Comparison of ENCODE assay signal across 8 cellular contexts in the genomic region with DNA sequence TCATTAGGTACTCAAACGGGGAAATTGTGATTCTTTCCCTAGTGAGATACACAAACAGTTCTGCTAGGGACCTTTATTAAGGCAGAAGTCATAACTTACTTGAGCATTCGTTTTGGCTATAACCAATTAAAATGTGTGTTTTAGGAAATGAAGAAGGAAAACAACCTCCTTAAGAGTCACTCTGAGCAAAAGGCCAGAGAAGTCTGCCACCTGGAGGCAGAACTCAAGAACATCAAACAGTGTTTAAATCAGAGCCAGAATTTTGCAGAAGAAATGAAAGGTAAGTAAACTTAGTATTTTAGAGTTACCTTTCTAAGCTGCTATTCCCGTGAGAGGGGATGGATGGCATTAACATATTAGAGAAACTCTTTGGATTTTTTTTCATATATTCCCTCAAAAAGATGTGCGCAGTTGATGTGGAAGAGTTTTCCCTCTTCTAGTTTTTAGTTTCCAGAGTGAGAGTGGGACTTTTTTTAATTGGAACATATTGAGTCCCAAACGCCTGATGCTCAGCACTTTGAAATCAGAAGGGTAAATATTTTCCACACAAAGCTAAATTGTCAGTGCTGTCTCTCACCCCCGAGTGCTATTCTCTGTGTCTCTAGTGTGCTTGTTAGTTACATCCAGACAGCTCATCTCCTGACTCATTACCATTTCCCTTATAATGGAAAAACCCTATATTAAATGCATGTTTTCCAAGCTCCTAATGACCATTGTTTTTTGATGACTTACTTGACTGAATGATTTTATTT. TPM values are rescaled to one million over a fixed set of nuclear protein-coding genes. Genes with fewer than 3 reads are reported as not detected.
DNase-seq lines count a peak whose midpoint lies in the region; ATAC-seq and TF ChIP-seq lines count a peak whose summit lies in the region.

No MANE protein-coding gene starts in this region.

- intact Hi-C loops in Panc1 (cut with micrococcal nuclease; ENCODE audit: unreplicated experiment), result no loop called here
- intact Hi-C loops in mucosa of descending colon (cut with DNase I, micrococcal nuclease), result loop anchor here in 1 of 2 donors (10.0 kb wide), 1 partner anchor 887 kb away; no protein-coding TSS in a partner anchor

- H3K27me3 ChIP-seq in Panc1 (ENCODE audit: control insufficient read depth, insufficient read depth, low read length), result no peaks in the 10 kb centered on the region

- no peak overlapping the region for H3K27ac ChIP-seq in Panc1 (ENCODE audit: low read length)

- peak; percentile 29 for DNase-seq in AG09319 (ENCODE audit: extremely low read depth, low read depth)
- peak; percentile 73 for DNase-seq in ELR (ENCODE audit: low read depth)
- DNase-seq in Panc1 (ENCODE audit: low read depth, low spot score), result no peak
- DNase-seq in cerebellum (ENCODE audit: low spot score), result peak; percentile 32
- peak in 1 of 3 donors; percentile 25 for DNase-seq in mucosa of descending colon
- no peak for DNase-seq in activated CD4-positive, CD25-positive, alpha-beta regulatory T cell treated with anti-CD3 and anti-CD28 coated beads, Interleukin-2, amount 50 U/mL, for 72 hours
- no peak for DNase-seq in NK-92 (lab: John Stamatoyannopoulos, UW; ENCODE audit: unreplicated experiment)

- H3K36me3 ChIP-seq in Panc1 (ENCODE audit: control insufficient read depth, insufficient read depth, low read length) (peaks cover 86% of the 10 kb centered on the region), mucosa of descending colon (ENCODE audit: low read depth) (no peaks in the 10 kb centered on the region)

- ATAC-seq in HG02870 (IDR thresholded peaks at IDR 0.05; ENCODE audit: unreplicated experiment) (peak; percentile 58), Panc1 (peak; percentile 76; the same call in 1 of the 2 replicates), mucosa of descending colon (peak; percentile 45)

- no peaks in the 10 kb centered on the region for H3K4me1 ChIP-seq in Panc1 (ENCODE audit: control insufficient read depth, insufficient read depth, low read length)
- H3K4me1 ChIP-seq in mucosa of descending colon (ENCODE audit: low read depth), result no peaks in the 10 kb centered on the region

- CTCF ChIA-PET in Panc1 (lab: Charles Lee), result no interaction called here

- in situ Hi-C loops in Panc1 (cut with HindIII; ENCODE audit: low pct_unique_long_range_greater_than_20kb, low sequenced_read_pairs), result no loop called here

- POLR2A ChIA-PET in Panc1 (lab: Charles Lee), result no interaction called here

- H3K4me3 ChIP-seq in Panc1 (ENCODE audit: low read depth in 2 of 2, low read length in 2 of 2), result no peak overlapping the region
- H3K4me3 ChIP-seq in mucosa of descending colon, result no peak overlapping the region

- H3K9me3 ChIP-seq in Panc1 (ENCODE audit: control insufficient read depth, insufficient read depth, low read depth, low read length), result no peaks in the 10 kb centered on the region
- no peaks in the 10 kb centered on the region for H3K9me3 ChIP-seq in mucosa of descending colon

- TF ChIP-seq CTCF in AG09319 (IDR thresholded peaks at IDR 0.05; ENCODE audit: low read depth, low read length), result peak; percentile 78
- peak; percentile 79; the same call in 1 of the 2 replicates for TF ChIP-seq CTCF in Panc1 (IDR thresholded peaks at IDR 0.05)
- TF ChIP-seq CTCF in mucosa of descending colon (IDR thresholded peaks at IDR 0.05), result peak; percentile 33

- no TSS peak for BruUV-seq in Panc1 (replicated peaks; lab: Mats Ljungman, UMichigan)

RNA-seq across cellular contexts. Expression of a gene that starts 34.9 kb away (rescaled TPM):
- total RNA-seq in Panc1 (2021; ENCODE audit: unreplicated experiment), result 156 TPM
- polyA plus RNA-seq in Panc1 (2012; ENCODE audit: insufficient read length), result 31.3 TPM
- 28.4 TPM for total RNA-seq in cerebellum
- total RNA-seq in mucosa of descending colon, result 10 to 100 TPM in 1 of 3 donors, 1 to 10 TPM in 2; 4.1 to 27.1 (median 6.3) TPM

Comparison
In these comparisons a context has a peak if more than half of its experiments do, and no peak if none do; other contexts are left out.
1. DNase-seq: peak in AG09319 (single experiment), ELR (single experiment) and cerebellum (single experiment); none in Panc1 (single experiment), activated CD4-positive, CD25-positive, alpha-beta regulatory T cell treated with anti-CD3 and anti-CD28 coated beads, Interleukin-2, amount 50 U/mL, for 72 hours (single experiment) and NK-92 (single experiment).
2. Peak in every context shown above with its lines, with median percentiles within 50 percentile points of each other: CTCF ChIP-seq and ATAC-seq.